Comparison of ENCODE assay signal across 18 cellular contexts in genomic region chr19:35100588-35101533, GRCh38. TPM values are rescaled to one million over a fixed set of nuclear protein-coding genes. Genes with fewer than 3 reads are reported as not detected.
"Had no signal": no experiment of that assay in that cellular context is flagged by ENCODE, and none has a peak within 500 bp of the region (broad histone marks: within the 10 kb centered on the region; RNA-seq: fewer than 3 reads in every experiment).

No MANE protein-coding gene starts in this region.

- H3K9me3 ChIP-seq: lower lobe of right lung, neutrophil, right atrium auricular region, thyroid gland, uterus had no signal

- H3K36me3 ChIP-seq: lower lobe of right lung, neutrophil, right atrium auricular region, thyroid gland, uterus had no signal

- H3K27ac ChIP-seq: lower lobe of right lung, neutrophil, right atrium auricular region, thyroid gland, uterus had no signal

- FAIRE-seq: endometrium, small intestine had no signal

- DNase-seq: activated CD4-positive, alpha-beta T cell treated with anti-CD3 and anti-CD28 coated beads, Interleukin-2, amount 50 U/mL, for 4 hours; activated CD4-positive, CD25-positive, alpha-beta regulatory T cell treated with anti-CD3 and anti-CD28 coated beads, Interleukin-2, amount 50 U/mL, for 72 hours; activated effector memory CD4-positive, alpha-beta T cell treated with Interleukin-2 at 50 U/mL for 16 hours; activated T-cell treated with anti-CD3 and anti-CD28 coated beads, Interleukin-2, amount 50 U/mL, for 24 hours; amniotic stem cell; cerebellar nuclear complex; dermis blood vessel endothelial cell; glutamatergic neuron; lower lobe of right lung; small intestine; thyroid gland; uterus had no signal

- ATAC-seq: lower lobe of right lung had no signal

- H3K4me1 ChIP-seq: lower lobe of right lung, thyroid gland, uterus had no signal

- H3K27me3 ChIP-seq: neutrophil, right atrium auricular region, thyroid gland, uterus had no signal

- H3K4me3 ChIP-seq: lower lobe of right lung, right atrium auricular region, thyroid gland, uterus had no signal

RNA-seq across cellular contexts. Expression of gene FXYD3, which starts 14.8 kb away (rescaled TPM):
- total RNA-seq: posterior vena cava had no signal

RNA-seq across cellular contexts. Expression of gene FXYD1, which starts 37.8 kb away (rescaled TPM):
- total RNA-seq: dermis blood vessel endothelial cell had no signal

RNA-seq across cellular contexts. Expression of gene FXYD7, which starts 42.2 kb away (rescaled TPM):
- total RNA-seq: dermis blood vessel endothelial cell, esophagus mucosa, lower lobe of right lung, myocyte, right atrium auricular region had no signal
